ENCODE assay signal across 1 cellular context in the genomic region with DNA sequence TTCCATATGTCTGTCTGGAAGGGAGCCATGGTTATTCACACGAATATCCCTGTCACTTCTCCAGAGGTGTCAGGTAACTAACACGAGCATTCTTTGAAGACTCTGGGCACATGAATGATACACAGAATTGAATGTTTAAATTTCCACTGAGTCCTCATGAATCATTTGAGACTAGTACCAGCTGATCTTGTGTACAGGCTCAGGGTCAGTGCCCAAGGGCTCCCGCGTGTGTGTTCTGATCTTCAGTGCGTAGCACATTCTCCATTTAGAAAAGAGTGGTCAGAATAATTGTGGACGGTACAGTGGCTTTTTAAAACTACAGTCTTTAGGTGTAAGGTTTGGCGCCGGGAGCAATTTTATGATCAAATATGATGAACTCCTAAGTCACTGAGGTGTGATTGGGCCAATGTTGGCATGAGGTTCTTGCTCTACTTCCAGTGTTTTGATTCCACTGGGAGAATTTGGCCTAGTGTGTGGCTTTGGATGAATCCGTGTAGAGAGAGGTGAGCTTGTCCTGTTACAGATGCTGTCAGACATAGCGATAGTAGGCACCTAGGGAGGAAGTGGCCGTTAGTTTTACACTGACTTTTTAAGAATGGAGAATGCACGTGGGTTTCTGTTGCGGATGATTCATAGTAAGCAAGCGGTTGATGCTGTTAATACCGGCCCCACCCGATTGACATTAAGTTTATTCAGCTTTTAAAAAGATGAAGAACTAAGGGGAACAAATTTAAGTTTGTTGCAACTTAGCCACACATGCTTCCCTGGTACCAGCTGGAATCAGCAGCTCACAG.
TF ChIP-seq lines count a peak whose summit lies in the region.

No MANE protein-coding gene starts in this region.

TF ChIP-seq in HepG2, 621 proteins besides CTCF, POLR2A, EP300 and RAD21:
- TF ChIP-seq, protein P1, sequence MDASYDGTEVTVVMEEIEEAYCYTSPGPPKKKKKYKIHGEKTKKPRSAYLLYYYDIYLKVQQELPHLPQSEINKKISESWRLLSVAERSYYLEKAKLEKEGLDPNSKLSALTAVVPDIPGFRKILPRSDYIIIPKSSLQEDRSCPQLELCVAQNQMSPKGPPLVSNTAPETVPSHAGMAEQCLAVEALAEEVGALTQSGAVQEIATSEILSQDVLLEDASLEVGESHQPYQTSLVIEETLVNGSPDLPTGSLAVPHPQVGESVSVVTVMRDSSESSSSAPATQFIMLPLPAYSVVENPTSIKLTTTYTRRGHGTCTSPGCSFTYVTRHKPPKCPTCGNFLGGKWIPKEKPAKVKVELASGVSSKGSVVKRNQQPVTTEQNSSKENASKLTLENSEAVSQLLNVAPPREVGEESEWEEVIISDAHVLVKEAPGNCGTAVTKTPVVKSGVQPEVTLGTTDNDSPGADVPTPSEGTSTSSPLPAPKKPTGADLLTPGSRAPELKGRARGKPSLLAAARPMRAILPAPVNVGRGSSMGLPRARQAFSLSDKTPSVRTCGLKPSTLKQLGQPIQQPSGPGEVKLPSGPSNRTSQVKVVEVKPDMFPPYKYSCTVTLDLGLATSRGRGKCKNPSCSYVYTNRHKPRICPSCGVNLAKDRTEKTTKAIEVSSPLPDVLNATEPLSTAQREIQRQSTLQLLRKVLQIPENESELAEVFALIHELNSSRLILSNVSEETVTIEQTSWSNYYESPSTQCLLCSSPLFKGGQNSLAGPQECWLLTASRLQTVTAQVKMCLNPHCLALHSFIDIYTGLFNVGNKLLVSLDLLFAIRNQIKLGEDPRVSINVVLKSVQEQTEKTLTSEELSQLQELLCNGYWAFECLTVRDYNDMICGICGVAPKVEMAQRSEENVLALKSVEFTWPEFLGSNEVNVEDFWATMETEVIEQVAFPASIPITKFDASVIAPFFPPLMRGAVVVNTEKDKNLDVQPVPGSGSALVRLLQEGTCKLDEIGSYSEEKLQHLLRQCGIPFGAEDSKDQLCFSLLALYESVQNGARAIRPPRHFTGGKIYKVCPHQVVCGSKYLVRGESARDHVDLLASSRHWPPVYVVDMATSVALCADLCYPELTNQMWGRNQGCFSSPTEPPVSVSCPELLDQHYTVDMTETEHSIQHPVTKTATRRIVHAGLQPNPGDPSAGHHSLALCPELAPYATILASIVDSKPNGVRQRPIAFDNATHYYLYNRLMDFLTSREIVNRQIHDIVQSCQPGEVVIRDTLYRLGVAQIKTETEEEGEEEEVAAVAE (CRISPR knock-in tag; IDR thresholded peaks at IDR 0.05; ENCODE audit: borderline replicate concordance): no peak
- TF ChIP-seq ZNF260 (CRISPR knock-in tag; IDR thresholded peaks at IDR 0.05; ENCODE audit: borderline replicate concordance, low read depth) (no peak), ZFP36 (IDR thresholded peaks at IDR 0.05; ENCODE audit: borderline replicate concordance, low read depth, low read length, partially characterized antibody) (no peak), RNF219 (CRISPR knock-in tag; IDR thresholded peaks at IDR 0.05) (no peak)
- TF ChIP-seq, protein P2, sequence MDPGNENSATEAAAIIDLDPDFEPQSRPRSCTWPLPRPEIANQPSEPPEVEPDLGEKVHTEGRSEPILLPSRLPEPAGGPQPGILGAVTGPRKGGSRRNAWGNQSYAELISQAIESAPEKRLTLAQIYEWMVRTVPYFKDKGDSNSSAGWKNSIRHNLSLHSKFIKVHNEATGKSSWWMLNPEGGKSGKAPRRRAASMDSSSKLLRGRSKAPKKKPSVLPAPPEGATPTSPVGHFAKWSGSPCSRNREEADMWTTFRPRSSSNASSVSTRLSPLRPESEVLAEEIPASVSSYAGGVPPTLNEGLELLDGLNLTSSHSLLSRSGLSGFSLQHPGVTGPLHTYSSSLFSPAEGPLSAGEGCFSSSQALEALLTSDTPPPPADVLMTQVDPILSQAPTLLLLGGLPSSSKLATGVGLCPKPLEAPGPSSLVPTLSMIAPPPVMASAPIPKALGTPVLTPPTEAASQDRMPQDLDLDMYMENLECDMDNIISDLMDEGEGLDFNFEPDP (CRISPR knock-in tag; conservative IDR thresholded peaks at IDR 0.05): no peak
